16 cellular contexts compared by ENCODE assay signal in genomic region chr4:173415092-173415491, GRCh38. TPM values are rescaled to one million over a fixed set of nuclear protein-coding genes. Genes with fewer than 3 reads are reported as not detected.
A peak's percentile ranks its signal among the peaks of the same experiment; 100 is the strongest.
DNase-seq lines count a peak whose midpoint lies in the region; ATAC-seq and TF ChIP-seq lines count a peak whose summit lies in the region.
"Had no signal": no experiment of that assay in that cellular context is flagged by ENCODE, and none has a peak within 500 bp of the region (broad histone marks: within the 10 kb centered on the region; RNA-seq: fewer than 3 reads in every experiment).

No MANE protein-coding gene starts in this region.

- peaks cover 0 to 2% of the 10 kb centered on the region in 2 donors for H3K4me1 ChIP-seq in ascending aorta
- H3K4me1 ChIP-seq in left ventricle myocardium inferior = peaks cover 14% of the 10 kb centered on the region

- no peaks in the 10 kb centered on the region for H3K9me3 Mint-ChIP-seq in activated CD8-positive, alpha-beta T cell treated with anti-CD3 and anti-CD28 coated beads for 36 hours
- H3K9me3 Mint-ChIP-seq: activated naive CD4-positive, alpha-beta T cell treated with anti-CD3 and anti-CD28 coated beads, Interleukin-2, amount 50 U/mL, for 24 hours had no signal

- no peaks in the 10 kb centered on the region for H3K36me3 ChIP-seq in ascending aorta
- H3K36me3 ChIP-seq in left ventricle myocardium inferior = no peaks in the 10 kb centered on the region
- H3K36me3 ChIP-seq: MG63 had no signal

- ATAC-seq in GM18502 (IDR thresholded peaks at IDR 0.05; ENCODE audit: poor library complexity, unreplicated experiment) (no peak), left lobe of liver (no peak)
- ATAC-seq in activated CD8-positive, alpha-beta T cell treated with anti-CD3 and anti-CD28 coated beads for 36 hours = no peak
- ATAC-seq: naive thymus-derived CD4-positive, alpha-beta T cell had no signal

- intact Hi-C loops in ascending aorta (cut with DNase I) = loop anchor here (5.0 kb wide), 3 partner anchors 43 to 403 kb away; partner anchors contain the start of gene SAP30
- intact Hi-C loops in left ventricle myocardium inferior (cut with micrococcal nuclease) = loop anchor here (10.0 kb wide), 1 partner anchor 400 kb away; no protein-coding TSS in a partner anchor
- intact Hi-C loops in activated CD8-positive, alpha-beta T cell treated with anti-CD3 and anti-CD28 coated beads for 36 hours (cut with micrococcal nuclease) = loop anchor here (5.0 kb wide), 1 partner anchor 403 kb away; no protein-coding TSS in a partner anchor

- no peak overlapping the region for H3K4me3 ChIP-seq in ascending aorta
- no peak overlapping the region for H3K4me3 ChIP-seq in left ventricle myocardium inferior
- H3K4me3 ChIP-seq: MG63, skin epidermis had no signal

- H3K36me3 Mint-ChIP-seq in activated CD8-positive, alpha-beta T cell treated with anti-CD3 and anti-CD28 coated beads for 36 hours (ENCODE audit: low read depth) = no peaks in the 10 kb centered on the region
- H3K36me3 Mint-ChIP-seq: activated naive CD4-positive, alpha-beta T cell treated with anti-CD3 and anti-CD28 coated beads, Interleukin-2, amount 50 U/mL, for 24 hours had no signal

- CTCF ChIA-PET in activated CD8-positive, alpha-beta T cell treated with anti-CD3 and anti-CD28 coated beads for 36 hours (lab: Charles Lee) = interaction anchor here (0.6 to 8.8 kb wide), 2 partner anchors 37 to 96 kb away, joined by 3 to 91 read pairs; no protein-coding TSS in a partner anchor

- H3K27ac Mint-ChIP-seq in activated CD8-positive, alpha-beta T cell treated with anti-CD3 and anti-CD28 coated beads for 36 hours = no peak overlapping the region
- H3K27ac Mint-ChIP-seq: activated naive CD4-positive, alpha-beta T cell treated with anti-CD3 and anti-CD28 coated beads, Interleukin-2, amount 50 U/mL, for 24 hours; naive thymus-derived CD4-positive, alpha-beta T cell had no signal

- H3K27me3 Mint-ChIP-seq in activated CD8-positive, alpha-beta T cell treated with anti-CD3 and anti-CD28 coated beads for 36 hours = no peaks in the 10 kb centered on the region
- H3K27me3 Mint-ChIP-seq: activated naive CD4-positive, alpha-beta T cell treated with anti-CD3 and anti-CD28 coated beads, Interleukin-2, amount 50 U/mL, for 24 hours had no signal

- H3K4me1 Mint-ChIP-seq in activated CD8-positive, alpha-beta T cell treated with anti-CD3 and anti-CD28 coated beads for 36 hours (ENCODE audit: low read depth) = no peaks in the 10 kb centered on the region
- H3K4me1 Mint-ChIP-seq: activated naive CD4-positive, alpha-beta T cell treated with anti-CD3 and anti-CD28 coated beads, Interleukin-2, amount 50 U/mL, for 24 hours had no signal

- POLR2A ChIA-PET in activated CD8-positive, alpha-beta T cell treated with anti-CD3 and anti-CD28 coated beads for 36 hours (lab: Charles Lee) = no interaction called here

- no peaks in the 10 kb centered on the region for H3K27me3 ChIP-seq in ascending aorta
- H3K27me3 ChIP-seq in left ventricle myocardium inferior (ENCODE audit: low read depth) = no peaks in the 10 kb centered on the region
- H3K27me3 ChIP-seq: MG63 had no signal

- TF ChIP-seq CTCF in ascending aorta (IDR thresholded peaks at IDR 0.05) (no peak), left ventricle myocardium inferior (IDR thresholded peaks at IDR 0.05; ENCODE audit: borderline replicate concordance) (no peak)
- no peak for TF ChIP-seq CTCF in activated CD8-positive, alpha-beta T cell treated with anti-CD3 and anti-CD28 coated beads for 36 hours (IDR thresholded peaks at IDR 0.05)

- no peak overlapping the region for H3K4me3 Mint-ChIP-seq in activated CD8-positive, alpha-beta T cell treated with anti-CD3 and anti-CD28 coated beads for 36 hours
- H3K4me3 Mint-ChIP-seq: activated naive CD4-positive, alpha-beta T cell treated with anti-CD3 and anti-CD28 coated beads, Interleukin-2, amount 50 U/mL, for 24 hours; naive thymus-derived CD4-positive, alpha-beta T cell had no signal

- DNase-seq in NCI-H226 (peak; percentile 29), ascending aorta (ENCODE audit: low spot score in 2 of 2) (no peak), left ventricle myocardium inferior (no peak), superior temporal gyrus (ENCODE audit: extremely low spot score) (peak; percentile 46), left lobe of liver (ENCODE audit: low spot score) (no peak), DMS79 (lab: John Stamatoyannopoulos, UW) (no peak)
- no peak for DNase-seq in activated CD8-positive, alpha-beta T cell treated with anti-CD3 and anti-CD28 coated beads for 36 hours
- DNase-seq: islet precursor cell; MG63; naive thymus-derived CD4-positive, alpha-beta T cell; T-helper 9 cell had no signal

- H3K9me3 ChIP-seq in ascending aorta (no peaks in the 10 kb centered on the region), left ventricle myocardium inferior (replicated peaks) (no peaks in the 10 kb centered on the region)
- H3K9me3 ChIP-seq: MG63 had no signal

- H3K27ac ChIP-seq in ascending aorta = peak overlapping the region; percentile 27 to 41
- H3K27ac ChIP-seq in left ventricle myocardium inferior (replicated peaks) = peak overlapping the region; percentile 5

RNA-seq across cellular contexts. Expression of gene SCRG1, which starts 16.2 kb away (rescaled TPM):
- 2.3 TPM for total RNA-seq in ascending aorta
- total RNA-seq in left ventricle myocardium inferior = 0.41 TPM
- not detected for total RNA-seq in left lobe of liver
- not detected for total RNA-seq in activated CD8-positive, alpha-beta T cell treated with anti-CD3 and anti-CD28 coated beads for 36 hours
- total RNA-seq: activated CD8-positive, alpha-beta memory T cell treated with anti-CD3 and anti-CD28 coated beads for 36 hours; naive thymus-derived CD4-positive, alpha-beta T cell; OCI-LY7 had no signal

RNA-seq across cellular contexts. Expression of gene SAP30, which starts 44.3 kb away (rescaled TPM):
- total RNA-seq in ascending aorta (9.3 TPM), left ventricle myocardium inferior (16.5 TPM), left lobe of liver (3.8 TPM)
- total RNA-seq in activated CD8-positive, alpha-beta T cell treated with anti-CD3 and anti-CD28 coated beads for 36 hours = 10 to 100 TPM; 40.7 to 41.1 TPM

Comparison
In these comparisons a context has a peak if more than half of its experiments do, and no peak if none do; other contexts are left out.
1. DNase-seq: peak in NCI-H226 (single experiment) and superior temporal gyrus (single experiment); none in ascending aorta (0 of 2), left ventricle myocardium inferior (single experiment), left lobe of liver (single experiment), DMS79 (single experiment) and activated CD8-positive, alpha-beta T cell treated with anti-CD3 and anti-CD28 coated beads for 36 hours (single experiment).